In genomic region chr11:67507242-67507890, GRCh38 we compare ENCODE assay signal across 8 cellular contexts. TPM values are rescaled to one million over a fixed set of nuclear protein-coding genes. Genes with fewer than 3 reads are reported as not detected.
DNase-seq lines count a peak whose midpoint lies in the region; ATAC-seq and TF ChIP-seq lines count a peak whose summit lies in the region.

No MANE protein-coding gene starts in this region.

- TSS peak; percentile 78 for BruUV-seq in MCF 10A (replicated peaks; lab: Mats Ljungman, UMichigan)

- H3K27ac ChIP-seq in smooth muscle cell (ENCODE audit: low read depth): peak overlapping the region; percentile 26

- H3K4me3 ChIP-seq in smooth muscle cell: peak overlapping the region; percentile 77

- H3K9me3 Mint-ChIP-seq in MCF 10A (ENCODE audit: unreplicated experiment) (no peaks in the 10 kb centered on the region), immature natural killer cell (no peaks in the 10 kb centered on the region)

- POLR2A ChIA-PET in MCF 10A (lab: Yijun Ruan, JAX): interaction anchor here (0.6 to 1.9 kb wide), 4 partner anchors 9 to 106 kb away, joined by 3 to 8 read pairs (median 6); partner anchors contain the start of genes GSTP1 and PPP1CA

- no peak for TF ChIP-seq CTCF in MCF 10A (IDR thresholded peaks at IDR 0.05; ENCODE audit: unreplicated experiment)
- TF ChIP-seq CTCF in smooth muscle cell (IDR thresholded peaks at IDR 0.05; ENCODE audit: borderline replicate concordance, insufficient read depth, poor library complexity, severe bottlenecking): no peak

- intact Hi-C loops in MCF 10A (cut with micrococcal nuclease): loop anchor here (2.0 to 5.0 kb wide), 2 partner anchors 65 to 75 kb away; partner anchors contain the start of genes CORO1B and GSTP1

- peaks cover 20% of the 10 kb centered on the region for H3K4me1 Mint-ChIP-seq in MCF 10A (ENCODE audit: insufficient read depth, unreplicated experiment)
- peaks cover 43% of the 10 kb centered on the region in 2 donors for H3K4me1 Mint-ChIP-seq in immature natural killer cell

- peaks cover 14% of the 10 kb centered on the region for H3K79me2 ChIP-seq in smooth muscle cell (ENCODE audit: low read depth)

- H3K27me3 Mint-ChIP-seq in MCF 10A (ENCODE audit: insufficient read depth, unreplicated experiment) (no peaks in the 10 kb centered on the region), immature natural killer cell (ENCODE audit: low read depth in 3 of 3) (peaks cover 10 to 30% (median 23%) of the 10 kb centered on the region in 3 donors)

- no peaks in the 10 kb centered on the region for H3K27me3 ChIP-seq in smooth muscle cell (ENCODE audit: low read depth)

- DNase-seq in NCI-H2029 (lab: John Stamatoyannopoulos, UW): peak; percentile 67
- DNase-seq in NCI-H2029 treated with DMSO at 0.1 percent for 48 hours (lab: John Stamatoyannopoulos, UW): no peak
- DNase-seq in NCI-H460 (ENCODE audit: extremely low read depth, low read depth): peak; percentile 59
- DNase-seq in MCF 10A (ENCODE audit: unreplicated experiment): peak; percentile 78
- no peak for DNase-seq in immature natural killer cell
- no peak for DNase-seq in smooth muscle cell (lab: John Stamatoyannopoulos, UW; ENCODE audit: unreplicated experiment)
- DNase-seq in NCI-H187 treated with DMSO at 0.1 percent for 48 hours (lab: John Stamatoyannopoulos, UW): no peak

- ATAC-seq in GM19328 (IDR thresholded peaks at IDR 0.05; ENCODE audit: unreplicated experiment): no peak

- peaks cover 4% of the 10 kb centered on the region for H3F3A ChIP-seq in smooth muscle cell (ENCODE audit: low read depth)

- H3K9ac ChIP-seq in smooth muscle cell (ENCODE audit: low read depth): peak overlapping the region; percentile 0

- no peaks in the 10 kb centered on the region for H3K9me3 ChIP-seq in smooth muscle cell (replicated peaks; ENCODE audit: low read depth)

- H2AFZ ChIP-seq in smooth muscle cell (ENCODE audit: low read depth): no peak overlapping the region

- H3K36me3 Mint-ChIP-seq in MCF 10A (ENCODE audit: insufficient read depth, unreplicated experiment) (peaks cover 10% of the 10 kb centered on the region), immature natural killer cell (peaks cover 0 to 5% (median 0%) of the 10 kb centered on the region in 3 donors)

- H3K27ac Mint-ChIP-seq in MCF 10A (ENCODE audit: low read depth, unreplicated experiment) (peak overlapping the region; percentile 89), immature natural killer cell (peak overlapping the region; percentile 96 to 98 (median 98))

- H3K4me2 ChIP-seq in smooth muscle cell: peak overlapping the region; percentile 79

- H3K36me3 ChIP-seq in smooth muscle cell (ENCODE audit: low read depth): no peaks in the 10 kb centered on the region

- H3K4me3 Mint-ChIP-seq in MCF 10A (ENCODE audit: unreplicated experiment) (peak overlapping the region; percentile 92), immature natural killer cell (peak overlapping the region; percentile 85 to 92 (median 90))

- H4K20me1 ChIP-seq in smooth muscle cell (ENCODE audit: low read depth): peaks cover 17% of the 10 kb centered on the region

- peaks cover 21% of the 10 kb centered on the region for H3K4me1 ChIP-seq in smooth muscle cell (ENCODE audit: low read depth)

- 25% methylated on average over 34 of the region's 34 CpGs for WGBS in smooth muscle cell (ENCODE audit: low lambda C conversion rate)

- CTCF ChIA-PET in MCF 10A (lab: Yijun Ruan, JAX): interaction anchor here (0.5 to 1.4 kb wide), 4 partner anchors 21 to 136 kb away, joined by 3 to 5 read pairs (median 4); no protein-coding TSS in a partner anchor

RNA-seq across cellular contexts. Expression of gene CDK2AP2, which starts 0.6 kb away (rescaled TPM):
- total RNA-seq in NCI-H460 (2014; rRNA removed; shearing (Covaris generic)): 25.1 and 29.6 TPM in 2 replicates
- polyA plus RNA-seq in NCI-H460 (2014; cell fraction: nucleus; rRNA removed): 28.7 and 44.7 TPM in 2 replicates
- total RNA-seq in MCF 10A (2022): 93.7 and 136 TPM in 2 replicates
- polyA plus RNA-seq in immature natural killer cell: 100 to 1,000 TPM; 190 to 301 (median 226) TPM
- 27.0 and 34.0 TPM in 2 replicates for total RNA-seq in smooth muscle cell
- polyA plus RNA-seq in smooth muscle cell: 94.2 and 101 TPM in 2 replicates

RNA-seq across cellular contexts. Expression of gene PITPNM1, which starts 2.2 kb away (rescaled TPM):
- 24.5 TPM in 2 replicates for total RNA-seq in NCI-H460 (2014; rRNA removed; shearing (Covaris generic))
- polyA plus RNA-seq in NCI-H460 (2014; cell fraction: nucleus; rRNA removed): 58.8 and 71.1 TPM in 2 replicates
- total RNA-seq in MCF 10A (2022) (38.7 and 51.0 TPM in 2 replicates), smooth muscle cell (27.6 and 28.9 TPM in 2 replicates)
- polyA plus RNA-seq in immature natural killer cell (10 to 100 TPM in 2 of 3 donors, 1 to 10 TPM in 1; 3.6 to 29.2 (median 10.2) TPM), smooth muscle cell (35.0 and 48.2 TPM in 2 replicates)

RNA-seq across cellular contexts. Expression of gene CABP2, which starts 15.9 kb away (rescaled TPM):
- not detected in 2 replicates for total RNA-seq in NCI-H460 (2014; rRNA removed; shearing (Covaris generic))
- not detected in 2 replicates for polyA plus RNA-seq in NCI-H460 (2014; cell fraction: nucleus; rRNA removed)
- not detected in 2 replicates for total RNA-seq in MCF 10A (2022)
- polyA plus RNA-seq in immature natural killer cell: not detected
- total RNA-seq in smooth muscle cell: not detected in 2 replicates
- polyA plus RNA-seq in smooth muscle cell: not detected in 2 replicates

RNA-seq across cellular contexts. Expression of gene AIP, which starts 24.5 kb away (rescaled TPM):
- 49.2 and 49.5 TPM in 2 replicates for total RNA-seq in NCI-H460 (2014; rRNA removed; shearing (Covaris generic))
- 77.5 and 83.7 TPM in 2 replicates for polyA plus RNA-seq in NCI-H460 (2014; cell fraction: nucleus; rRNA removed)
- 28.7 and 30.5 TPM in 2 replicates for total RNA-seq in MCF 10A (2022)
- polyA plus RNA-seq in immature natural killer cell: 100 to 1,000 TPM; 130 to 163 (median 157) TPM
- total RNA-seq in smooth muscle cell: 35.3 and 36.8 TPM in 2 replicates
- 57.8 and 61.5 TPM in 2 replicates for polyA plus RNA-seq in smooth muscle cell

RNA-seq across cellular contexts. Expression of gene TMEM134, which starts 38.3 kb away (rescaled TPM):
- 7.4 and 19.9 TPM in 2 replicates for total RNA-seq in NCI-H460 (2014; rRNA removed; shearing (Covaris generic))
- 126 and 260 TPM in 2 replicates for polyA plus RNA-seq in NCI-H460 (2014; cell fraction: nucleus; rRNA removed)
- total RNA-seq in MCF 10A (2022) (49.7 and 50.1 TPM in 2 replicates), smooth muscle cell (88.3 and 135 TPM in 2 replicates)
- polyA plus RNA-seq in immature natural killer cell (100 to 1,000 TPM; 154 to 255 (median 189) TPM), smooth muscle cell (114 and 149 TPM in 2 replicates)

Comparison
In these comparisons a context has a peak if more than half of its experiments do, and no peak if none do; other contexts are left out.
1. DNase-seq: peak in NCI-H2029 (single experiment), NCI-H460 (single experiment) and MCF 10A (single experiment); none in NCI-H2029 treated with DMSO at 0.1 percent for 48 hours (single experiment), immature natural killer cell (0 of 3), smooth muscle cell (single experiment) and NCI-H187 treated with DMSO at 0.1 percent for 48 hours (single experiment).